Comparison of ENCODE assay signal across 1 cellular context in the genomic region with DNA sequence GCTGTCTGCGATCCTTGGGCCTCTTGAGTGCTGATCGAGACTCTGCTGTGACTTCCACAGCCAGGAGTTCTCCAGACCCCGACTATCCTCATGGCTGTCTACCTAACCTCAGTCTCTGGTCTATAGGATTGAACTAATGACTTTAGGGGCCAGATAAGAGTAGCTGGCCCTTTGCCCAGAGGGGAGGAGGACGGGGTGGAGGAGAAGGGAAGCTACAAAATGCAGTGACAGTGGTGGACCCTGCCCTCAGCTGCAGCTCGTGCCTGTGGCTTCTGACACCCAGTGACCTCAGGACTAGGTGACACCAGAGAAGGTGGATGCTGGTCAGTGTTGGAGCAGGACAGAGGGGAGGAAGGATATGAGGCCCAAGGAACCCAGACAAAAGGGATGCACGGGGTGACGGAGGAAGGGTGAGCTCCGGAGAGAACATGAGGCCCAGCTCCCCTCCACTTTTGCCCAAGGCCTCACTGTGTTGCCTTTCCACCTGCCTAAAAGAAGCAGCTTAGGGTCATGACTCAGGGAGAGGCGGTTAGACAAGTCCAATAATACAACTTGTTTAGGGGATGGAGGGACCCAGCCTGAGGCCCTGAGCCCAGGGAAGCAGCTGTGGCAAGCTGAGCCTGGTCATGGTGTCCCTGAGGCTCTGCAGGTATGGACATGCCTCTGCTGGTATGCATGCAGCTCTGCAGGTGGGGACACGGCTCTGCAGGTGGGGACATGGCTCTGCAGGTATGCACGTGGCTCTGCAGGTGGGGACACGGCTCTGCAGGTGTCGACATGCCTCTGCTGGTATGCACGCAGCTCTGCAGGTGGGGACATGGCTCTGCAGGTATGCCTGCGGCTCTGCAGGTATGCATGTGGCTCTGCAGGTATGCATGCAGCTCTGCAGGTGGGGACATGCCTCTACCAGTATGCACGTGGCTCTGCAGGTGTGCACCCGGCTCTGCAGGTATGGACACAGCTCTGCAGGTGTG.
TF ChIP-seq lines count a peak whose summit lies in the region.

No MANE protein-coding gene starts in this region.

TF ChIP-seq in HepG2, 621 proteins besides CTCF, POLR2A, EP300 and RAD21 (continued from another document and continues in another):
- TF ChIP-seq ZNF296 (CRISPR knock-in tag; conservative IDR thresholded peaks at IDR 0.05) (peak; percentile 53; the same call in 1 of the 2 replicates), ZNF441 (CRISPR knock-in tag; IDR thresholded peaks at IDR 0.05; ENCODE audit: borderline replicate concordance) (no peak), ZSCAN9 (CRISPR knock-in tag; IDR thresholded peaks at IDR 0.05; ENCODE audit: borderline replicate concordance) (0 out of 2 replicates have a peak, but pooled peaks have one; percentile 30), ELF1 (CRISPR knock-in tag; IDR thresholded peaks at IDR 0.05) (no peak; the same call in 1 of the 2 replicates), ZNF615 (CRISPR knock-in tag; IDR thresholded peaks at IDR 0.05; ENCODE audit: borderline replicate concordance) (no peak), SMARCC2 (IDR thresholded peaks at IDR 0.05) (no peak), ZBTB7A (CRISPR knock-in tag; IDR thresholded peaks at IDR 0.05) (no peak), CC2D1A (CRISPR knock-in tag; IDR thresholded peaks at IDR 0.05) (no peak), HNRNPK (IDR thresholded peaks at IDR 0.05; ENCODE audit: low read depth, low read length, poor library complexity, severe bottlenecking) (no peak), ZNF780A (CRISPR knock-in tag; IDR thresholded peaks at IDR 0.05) (peak; percentile 63; the same call in 1 of the 2 replicates), CREB1 (IDR thresholded peaks at IDR 0.05) (no peak), CREB1 (CRISPR knock-in tag; IDR thresholded peaks at IDR 0.05) (peak; percentile 57; the same call in 1 of the 2 replicates), ZNF431 (CRISPR knock-in tag; IDR thresholded peaks at IDR 0.05; ENCODE audit: borderline replicate concordance, low read depth) (0 out of 2 replicates have a peak, but pooled peaks have one; percentile 84), DPF2 (CRISPR knock-in tag; IDR thresholded peaks at IDR 0.05; ENCODE audit: borderline replicate concordance, low read depth) (peak; percentile 61; the same call in 1 of the 2 replicates), HNF4G (IDR thresholded peaks at IDR 0.05; ENCODE audit: borderline replicate concordance, low read depth, low read length) (peak; percentile 73; the same call in 1 of the 2 replicates), HNF4G (CRISPR knock-in tag; IDR thresholded peaks at IDR 0.05; ENCODE audit: borderline replicate concordance, low read depth) (peak; percentile 86; the same call in 1 of the 2 replicates), ZBED4 (CRISPR knock-in tag; IDR thresholded peaks at IDR 0.05; ENCODE audit: borderline replicate concordance) (no peak), SP5 (CRISPR knock-in tag; IDR thresholded peaks at IDR 0.05; ENCODE audit: borderline replicate concordance, low read depth) (peak; percentile 97), SCMH1 (CRISPR knock-in tag; IDR thresholded peaks at IDR 0.05; ENCODE audit: borderline replicate concordance) (no peak), DNMT1 (CRISPR knock-in tag; IDR thresholded peaks at IDR 0.05) (no peak), ZNF362 (CRISPR knock-in tag; IDR thresholded peaks at IDR 0.05; ENCODE audit: borderline replicate concordance) (peak; percentile 56; the same call in 1 of the 2 replicates), PTBP1 (IDR thresholded peaks at IDR 0.05; ENCODE audit: low read depth, low read length, poor library complexity, severe bottlenecking) (no peak), ZNF678 (CRISPR knock-in tag; IDR thresholded peaks at IDR 0.05) (no peak), ZNF207 (IDR thresholded peaks at IDR 0.05; ENCODE audit: borderline replicate concordance) (no peak), FLYWCH1 (CRISPR knock-in tag; IDR thresholded peaks at IDR 0.05) (no peak), ASH2L (IDR thresholded peaks at IDR 0.05; ENCODE audit: insufficient read length, low read depth, low read length) (no peak), TFDP1 (CRISPR knock-in tag; IDR thresholded peaks at IDR 0.05; ENCODE audit: borderline replicate concordance) (no peak; the same call in 1 of the 2 replicates), SETDB1 (CRISPR knock-in tag; IDR thresholded peaks at IDR 0.05; ENCODE audit: borderline replicate concordance) (no peak), WIZ (CRISPR knock-in tag; IDR thresholded peaks at IDR 0.05) (peak; percentile 74; the same call in 1 of the 2 replicates), MED8 (CRISPR knock-in tag; IDR thresholded peaks at IDR 0.05; ENCODE audit: insufficient replicate concordance) (peak; percentile 27), ZNF235 (CRISPR knock-in tag; IDR thresholded peaks at IDR 0.05; ENCODE audit: borderline replicate concordance) (peak; percentile 44; the same call in 1 of the 2 replicates), ZFP1 (CRISPR knock-in tag; IDR thresholded peaks at IDR 0.05) (no peak; the same call in 1 of the 2 replicates), FOXM1 (CRISPR knock-in tag; IDR thresholded peaks at IDR 0.05) (no peak), ZNF691 (CRISPR knock-in tag; IDR thresholded peaks at IDR 0.05; ENCODE audit: borderline replicate concordance, low read depth) (no peak), KIAA2018 (CRISPR knock-in tag; IDR thresholded peaks at IDR 0.05; ENCODE audit: borderline replicate concordance) (no peak), PHF5A (CRISPR knock-in tag; IDR thresholded peaks at IDR 0.05; ENCODE audit: low read depth, unreplicated experiment) (no peak), DNMT3B (CRISPR knock-in tag; conservative IDR thresholded peaks at IDR 0.05) (no peak)
- TF ChIP-seq, protein P1, sequence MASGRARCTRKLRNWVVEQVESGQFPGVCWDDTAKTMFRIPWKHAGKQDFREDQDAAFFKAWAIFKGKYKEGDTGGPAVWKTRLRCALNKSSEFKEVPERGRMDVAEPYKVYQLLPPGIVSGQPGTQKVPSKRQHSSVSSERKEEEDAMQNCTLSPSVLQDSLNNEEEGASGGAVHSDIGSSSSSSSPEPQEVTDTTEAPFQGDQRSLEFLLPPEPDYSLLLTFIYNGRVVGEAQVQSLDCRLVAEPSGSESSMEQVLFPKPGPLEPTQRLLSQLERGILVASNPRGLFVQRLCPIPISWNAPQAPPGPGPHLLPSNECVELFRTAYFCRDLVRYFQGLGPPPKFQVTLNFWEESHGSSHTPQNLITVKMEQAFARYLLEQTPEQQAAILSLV (CRISPR knock-in tag; IDR thresholded peaks at IDR 0.05; ENCODE audit: borderline replicate concordance): peak; percentile 88; the same call in 1 of the 2 replicates
- TF ChIP-seq, protein P2, sequence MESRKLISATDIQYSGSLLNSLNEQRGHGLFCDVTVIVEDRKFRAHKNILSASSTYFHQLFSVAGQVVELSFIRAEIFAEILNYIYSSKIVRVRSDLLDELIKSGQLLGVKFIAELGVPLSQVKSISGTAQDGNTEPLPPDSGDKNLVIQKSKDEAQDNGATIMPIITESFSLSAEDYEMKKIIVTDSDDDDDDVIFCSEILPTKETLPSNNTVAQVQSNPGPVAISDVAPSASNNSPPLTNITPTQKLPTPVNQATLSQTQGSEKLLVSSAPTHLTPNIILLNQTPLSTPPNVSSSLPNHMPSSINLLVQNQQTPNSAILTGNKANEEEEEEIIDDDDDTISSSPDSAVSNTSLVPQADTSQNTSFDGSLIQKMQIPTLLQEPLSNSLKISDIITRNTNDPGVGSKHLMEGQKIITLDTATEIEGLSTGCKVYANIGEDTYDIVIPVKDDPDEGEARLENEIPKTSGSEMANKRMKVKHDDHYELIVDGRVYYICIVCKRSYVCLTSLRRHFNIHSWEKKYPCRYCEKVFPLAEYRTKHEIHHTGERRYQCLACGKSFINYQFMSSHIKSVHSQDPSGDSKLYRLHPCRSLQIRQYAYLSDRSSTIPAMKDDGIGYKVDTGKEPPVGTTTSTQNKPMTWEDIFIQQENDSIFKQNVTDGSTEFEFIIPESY (CRISPR knock-in tag; IDR thresholded peaks at IDR 0.05): no peak
